1 cellular context compared by ENCODE assay signal in genomic region chr13:48233097-48233885, GRCh38.
TF ChIP-seq lines count a peak whose summit lies in the region.

Gene ITM2B, plus strand, starts transcription at chr13:48233206. Its CDS starts 155 bp downstream, at chr13:48233361.

TF ChIP-seq in HEK293, 187 proteins besides CTCF, POLR2A, EP300 and RAD21 (continued from another document):
- TF ChIP-seq ZNF398 (tag by site-specific recombination; IDR thresholded peaks at IDR 0.05) (no peak), KLF10 (tag by site-specific recombination; IDR thresholded peaks at IDR 0.05) (0 out of 2 replicates have a peak, but pooled peaks have one; percentile 56), IKZF3 (tag by site-specific recombination; IDR thresholded peaks at IDR 0.05) (0 out of 2 replicates have a peak, but pooled peaks have one; percentile 29), ZNF335 (tag by site-specific recombination; conservative IDR thresholded peaks at IDR 0.05) (peak; percentile 90), ZBTB26 (tag by site-specific recombination; optimal IDR thresholded peaks at IDR 0.05) (peak; percentile 90), ZNF596 (tag by site-specific recombination; IDR thresholded peaks at IDR 0.05) (no peak), BCL11B (tag by site-specific recombination; IDR thresholded peaks at IDR 0.05; ENCODE audit: low read depth) (no peak), OSR2 (tag by site-specific recombination; IDR thresholded peaks at IDR 0.05) (peak; percentile 77), ZXDB (tag by site-specific recombination; IDR thresholded peaks at IDR 0.05) (no peak), SP3 (tag by site-specific recombination; IDR thresholded peaks at IDR 0.05) (no peak), KLF9 (tag by site-specific recombination; IDR thresholded peaks at IDR 0.05; ENCODE audit: low read depth) (no peak), ZSCAN5A (tag by site-specific recombination; IDR thresholded peaks at IDR 0.05) (no peak)
